Comparison of ENCODE assay signal across 1 cellular context in genomic region chr7:47967123-47967522, GRCh38.
TF ChIP-seq lines count a peak whose summit lies in the region.

No MANE protein-coding gene starts in this region.

TF ChIP-seq in IMR-90, 13 proteins besides CTCF, POLR2A, EP300 and RAD21 (continued from another document):
- TF ChIP-seq MAZ (IDR thresholded peaks at IDR 0.05; ENCODE audit: borderline replicate concordance, low read depth, low read length) (no peak), NFE2L2 (IDR thresholded peaks at IDR 0.05; ENCODE audit: low read depth, low read length) (no peak), MXI1 (IDR thresholded peaks at IDR 0.05; ENCODE audit: borderline replicate concordance, low read depth, low read length) (no peak), CEBPB (IDR thresholded peaks at IDR 0.05; ENCODE audit: low read depth, low read length) (no peak), SMC3 (IDR thresholded peaks at IDR 0.05; ENCODE audit: low read depth, low read length) (no peak), MAFK (IDR thresholded peaks at IDR 0.05; ENCODE audit: low read depth, low read length) (no peak)
